ENCODE assay signal across 8 cellular contexts in genomic region chr4:139015269-139015947, GRCh38. TPM values are rescaled to one million over a fixed set of nuclear protein-coding genes. Genes with fewer than 3 reads are reported as not detected.
A peak's percentile ranks its signal among the peaks of the same experiment; 100 is the strongest.
DNase-seq lines count a peak whose midpoint lies in the region; ATAC-seq and TF ChIP-seq lines count a peak whose summit lies in the region.

NOCT (plus strand) TSS chr4:139015781; CDS start chr4:139015982, 201 bp downstream.

- H3K27ac Mint-ChIP-seq in Calu3 (ENCODE audit: unreplicated experiment) = peak within 1 kb of the TSS; percentile 81
- peak within 1 kb of the TSS; percentile 96 to 98 for H3K27ac Mint-ChIP-seq in effector memory CD8-positive, alpha-beta T cell

- H3K18ac ChIP-seq in mesenchymal stem cell (ENCODE audit: low read depth in 1 of 2, low read length in 2 of 2) = peak within 1 kb of the TSS; percentile 91 to 96

- peak within 1 kb of the TSS; percentile 99 for H2BK120ac ChIP-seq in mesenchymal stem cell (ENCODE audit: low read depth, low read length)

- intact Hi-C loops in Calu3 (cut with micrococcal nuclease; ENCODE audit: unreplicated experiment) = no loop called here

- H2AK5ac ChIP-seq in mesenchymal stem cell (ENCODE audit: low read length, severe bottlenecking) = peak within 1 kb of the TSS; percentile 97

- peaks cover 2% of the 10 kb centered on the region for H3K9me3 Mint-ChIP-seq in Calu3 (ENCODE audit: low read depth, unreplicated experiment)
- H3K9me3 Mint-ChIP-seq in effector memory CD8-positive, alpha-beta T cell = no peaks in the 10 kb centered on the region

- peak within 1 kb of the TSS; percentile 96 for H3K9ac ChIP-seq in mesenchymal stem cell (ENCODE audit: low read length)

- CTCF ChIA-PET in Calu3 (lab: Charles Lee) = interaction anchor here (1.0 to 2.3 kb wide), 2 partner anchors 15 to 67 kb away, joined by 4 to 11 read pairs; no protein-coding TSS in a partner anchor

- ATAC-seq in GM21390 (IDR thresholded peaks at IDR 0.05; ENCODE audit: unreplicated experiment) = peak; percentile 94
- ATAC-seq in effector memory CD8-positive, alpha-beta T cell (replicated peaks) = peak; percentile 87

- no peak for TF ChIP-seq CTCF in Calu3 (IDR thresholded peaks at IDR 0.05; ENCODE audit: unreplicated experiment)

- no peaks in the 10 kb centered on the region for H3K27me3 ChIP-seq in mesenchymal stem cell (ENCODE audit: control insufficient read depth in 1 of 2, insufficient read depth in 1 of 2, low read length in 2 of 2)

- peaks cover 48% of the 10 kb centered on the region for H3K4me1 Mint-ChIP-seq in Calu3 (ENCODE audit: low read depth, unreplicated experiment)
- H3K4me1 Mint-ChIP-seq in effector memory CD8-positive, alpha-beta T cell (ENCODE audit: low read depth in 2 of 2) = peaks cover 14 to 16% of the 10 kb centered on the region in 2 donors

- H3K4ac ChIP-seq in mesenchymal stem cell (ENCODE audit: low read depth in 1 of 2, low read length in 2 of 2) = peak within 1 kb of the TSS; percentile 91 to 98

- peaks cover 16% of the 10 kb centered on the region for H3K4me1 ChIP-seq in mesenchymal stem cell (ENCODE audit: control insufficient read depth, insufficient read depth, low read depth, low read length)

- H3K14ac ChIP-seq in mesenchymal stem cell (ENCODE audit: low read length in 2 of 2) = peak within 1 kb of the TSS in 1 of 2 experiments; percentile 73

- peak within 1 kb of the TSS; percentile 100 for H3K27ac ChIP-seq in mesenchymal stem cell (ENCODE audit: low read length, poor library complexity, severe bottlenecking)

- peak within 1 kb of the TSS; percentile 40 for H3K4me3 Mint-ChIP-seq in Calu3 (ENCODE audit: low read depth, unreplicated experiment)
- peak within 1 kb of the TSS; percentile 77 to 80 for H3K4me3 Mint-ChIP-seq in effector memory CD8-positive, alpha-beta T cell

- peak within 1 kb of the TSS; percentile 73 for H2BK15ac ChIP-seq in mesenchymal stem cell (ENCODE audit: low read depth, poor library complexity, severe bottlenecking)

- H2AFZ ChIP-seq in mesenchymal stem cell (ENCODE audit: low read depth, low read length) = peak within 1 kb of the TSS; percentile 77

- DNase-seq in Calu3 (peak; percentile 87), HUDEP-2 (lab: John Stamatoyannopoulos, UW; ENCODE audit: unreplicated experiment in 76 of 76) (peak in 75 of 76 experiments; percentile 39 to 91 (median 83)), NOMO-1 treated with dmso at 0.1 percent for 144 hours (lab: John Stamatoyannopoulos, UW; ENCODE audit: unreplicated experiment) (peak; percentile 76), mesenchymal stem cell (peak; percentile 94)
- peak; percentile 77 to 91 (median 87) for DNase-seq in activated CD8-positive, alpha-beta memory T cell treated with anti-CD3 and anti-CD28 coated beads for 48 hours (ENCODE audit: low read depth in 2 of 3, low spot score in 2 of 3)
- DNase-seq in effector memory CD8-positive, alpha-beta T cell = peak; percentile 91 to 92 (median 91)
- DNase-seq in stimulated activated CD8-positive, alpha-beta memory T cell treated with anti-CD3 and anti-CD28 coated beads, Interleukin-12 subunit alpha, Interleukin-12 subunit beta, amount 100 ng/mL, for 24 hours (ENCODE audit: extremely low read depth) = peak; percentile 80

- peak within 1 kb of the TSS; percentile 99 for H3K4me2 ChIP-seq in mesenchymal stem cell (ENCODE audit: low read length, poor library complexity, severe bottlenecking)

- peak within 1 kb of the TSS; percentile 85 to 90 for H3K4me3 ChIP-seq in mesenchymal stem cell (ENCODE audit: insufficient read depth in 1 of 2, low read depth in 1 of 2, low read length in 2 of 2)

- under 1% methylated on average over 54 of the region's 62 CpGs for WGBS in mesenchymal stem cell

- H4K8ac ChIP-seq in mesenchymal stem cell (ENCODE audit: low read length) = peak within 1 kb of the TSS; percentile 85

- H3K23ac ChIP-seq in mesenchymal stem cell (ENCODE audit: low read length in 2 of 2) = peak within 1 kb of the TSS; percentile 23 to 79

- H3K79me1 ChIP-seq in mesenchymal stem cell (replicated peaks; ENCODE audit: low read length, poor library complexity, severe bottlenecking) = no peaks in the 10 kb centered on the region

- H3K9me3 ChIP-seq in mesenchymal stem cell (ENCODE audit: control insufficient read depth, low read length) = no peaks in the 10 kb centered on the region

- peak within 1 kb of the TSS; percentile 66 to 90 for H2BK12ac ChIP-seq in mesenchymal stem cell (ENCODE audit: low read length in 2 of 2)

- no peaks in the 10 kb centered on the region for H3K36me3 ChIP-seq in mesenchymal stem cell (ENCODE audit: control insufficient read depth in 1 of 2, insufficient read depth in 2 of 2, low read depth in 1 of 2, low read length in 2 of 2)

- peaks cover 38% of the 10 kb centered on the region for H3K36me3 Mint-ChIP-seq in Calu3 (ENCODE audit: insufficient read depth, unreplicated experiment)
- H3K36me3 Mint-ChIP-seq in effector memory CD8-positive, alpha-beta T cell (ENCODE audit: insufficient read depth) = peaks cover 22% of the 10 kb centered on the region

- BruUV-seq in Calu3 (replicated peaks; lab: Mats Ljungman, UMichigan) = no TSS peak

- no peaks in the 10 kb centered on the region for H3K27me3 Mint-ChIP-seq in Calu3 (ENCODE audit: unreplicated experiment)
- no peaks in the 10 kb centered on the region for H3K27me3 Mint-ChIP-seq in effector memory CD8-positive, alpha-beta T cell

- peak within 1 kb of the TSS; percentile 98 for H2BK5ac ChIP-seq in mesenchymal stem cell (ENCODE audit: low read depth, low read length, poor library complexity, severe bottlenecking)

- peak within 1 kb of the TSS; percentile 92 for H4K91ac ChIP-seq in mesenchymal stem cell (ENCODE audit: low read length)

RNA-seq across cellular contexts. Expression of gene NOCT, which starts in this region (rescaled TPM):
- total RNA-seq in Calu3 (2022) = 11.4 and 17.3 TPM in 2 replicates
- 9.1 TPM for polyA plus RNA-seq in mesenchymal stem cell (2013, experiment 1 of 2)
- polyA plus RNA-seq in mesenchymal stem cell (2013, experiment 2 of 2) = 8.2 TPM

Comparison
In these comparisons a context has a peak if more than half of its experiments do, and no peak if none do; other contexts are left out.
1. Peak in every context shown above with its lines: DNase-seq, ATAC-seq, H3K4me3 ChIP-seq and H3K27ac ChIP-seq.